In the genomic region with DNA sequence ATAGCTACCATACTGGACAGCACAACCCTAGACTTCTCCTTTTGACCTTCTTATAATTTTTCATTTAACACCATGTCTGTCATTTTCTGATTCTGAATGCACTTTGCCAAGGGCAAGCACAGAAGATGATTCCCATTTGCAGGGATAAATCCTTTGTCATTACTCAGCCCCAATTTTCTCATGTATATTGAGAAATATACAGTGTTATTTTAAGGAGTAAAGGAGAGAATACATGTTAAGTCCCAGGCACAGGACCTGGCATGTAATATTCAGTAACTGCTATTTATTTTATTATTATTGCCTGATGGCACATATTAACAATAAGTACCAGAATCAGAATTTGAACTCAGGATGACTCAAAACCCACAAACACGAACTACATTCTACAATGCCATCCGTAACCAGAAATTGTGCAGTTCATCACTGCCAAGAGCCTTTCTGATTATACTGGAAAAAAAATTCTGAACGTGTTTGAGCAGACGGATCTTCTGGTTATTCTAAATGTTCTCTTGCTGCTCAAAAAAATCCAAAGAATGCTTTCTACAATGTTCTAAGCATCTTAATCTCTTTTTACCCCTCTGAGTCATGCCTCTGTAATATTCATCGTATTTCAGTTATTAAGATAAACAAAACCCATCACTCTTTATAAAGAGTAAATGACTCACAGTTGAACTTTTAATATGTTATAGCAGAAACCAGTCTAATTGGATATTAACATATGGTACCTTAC, we compare ENCODE assay signal across 16 cellular contexts.
DNase-seq lines count a peak whose midpoint lies in the region; ATAC-seq, FAIRE-seq and TF ChIP-seq lines count a peak whose summit lies in the region.
"Had no signal": no experiment of that assay in that cellular context is flagged by ENCODE, and none has a peak within 500 bp of the region (broad histone marks: within the 10 kb centered on the region; RNA-seq: fewer than 3 reads in every experiment).

No MANE protein-coding gene starts in this region.

- FAIRE-seq in astrocyte (lab: Jason Lieb, UNC) (peak; percentile 98), urothelium cell line (lab: Jason Lieb, UNC) (no peak)
- FAIRE-seq: GM12891 had no signal

- peaks cover 5% of the 10 kb centered on the region for H3K36me3 ChIP-seq in astrocyte (ENCODE audit: insufficient read depth, low read length)
- H3K36me3 ChIP-seq in CD8-positive, alpha-beta T cell (ENCODE audit: insufficient read depth, low read length), result no peaks in the 10 kb centered on the region
- H3K36me3 ChIP-seq: WERI-Rb-1 had no signal

- no peaks in the 10 kb centered on the region for H3K9me3 Mint-ChIP-seq in astrocyte (ENCODE audit: unreplicated experiment)
- H3K9me3 Mint-ChIP-seq in CD8-positive, alpha-beta T cell, result no peaks in the 10 kb centered on the region
- H3K9me3 Mint-ChIP-seq: activated naive CD8-positive, alpha-beta T cell treated with anti-CD3 and anti-CD28 coated beads, Interleukin-2, amount 10 ng/mL, durations not matched to agents 7 days and 5 days had no signal

- H3K4me3 ChIP-seq in astrocyte (ENCODE audit: insufficient read depth, low read depth, low read length) (no peak overlapping the region), fibroblast of villous mesenchyme (ENCODE audit: low read depth, low read length) (no peak overlapping the region)
- H3K4me3 ChIP-seq in CD8-positive, alpha-beta T cell (ENCODE audit: low read depth, low read length), result no peak overlapping the region

- intact Hi-C loops in CD8-positive, alpha-beta T cell (cut with DNase I, micrococcal nuclease), result no loop called here

- peak overlapping the region; percentile 73 for H3K27ac ChIP-seq in astrocyte (ENCODE audit: low read depth, low read length)
- H3K27ac ChIP-seq in CD8-positive, alpha-beta T cell (ENCODE audit: low read depth, low read length), result no peak overlapping the region
- H3K27ac ChIP-seq: WERI-Rb-1 had no signal

- H3K9me3 ChIP-seq in astrocyte (ENCODE audit: insufficient read depth, low read depth, low read length), result no peaks in the 10 kb centered on the region
- H3K9me3 ChIP-seq in CD8-positive, alpha-beta T cell (ENCODE audit: low read length), result no peaks in the 10 kb centered on the region

- no peak for TF ChIP-seq CTCF in astrocyte (IDR thresholded peaks at IDR 0.05; ENCODE audit: insufficient read depth, low read depth, low read length)
- TF ChIP-seq CTCF in fibroblast of villous mesenchyme (IDR thresholded peaks at IDR 0.05; ENCODE audit: insufficient read depth, low read depth, low read length), result no peak
- no peak for TF ChIP-seq CTCF in CD8-positive, alpha-beta T cell (IDR thresholded peaks at IDR 0.05)

- H4K20me1 ChIP-seq in astrocyte (ENCODE audit: insufficient read depth, low read length), result no peaks in the 10 kb centered on the region

- peak overlapping the region; percentile 13 for H3K9ac ChIP-seq in astrocyte (ENCODE audit: low read length)

- DNase-seq in HCEC 1CT, result peak; percentile 84
- peak; percentile 86 for DNase-seq in astrocyte (ENCODE audit: low read depth)
- DNase-seq in fibroblast of villous mesenchyme (ENCODE audit: low read depth), result peak; percentile 62
- peak; percentile 2 for DNase-seq in urothelium cell line (ENCODE audit: low spot score)
- DNase-seq in C1 segment of cervical spinal cord (lab: John Stamatoyannopoulos, UW), result no peak
- no peak for DNase-seq in CD8-positive, alpha-beta T cell
- DNase-seq: activated naive CD8-positive, alpha-beta T cell treated with anti-CD3 and anti-CD28 coated beads, Interleukin-2, amount 10 ng/mL, durations not matched to agents 7 days and 5 days; DMS53; MM.1S; NCI-H2107; NK-92 treated with Interleukin-12 subunit alpha and Interleukin-12 subunit beta, amount 100 ng/mL, for 24 hours; stimulated activated CD4-positive, alpha-beta T cell treated with anti-CD3 and anti-CD28 coated beads, Interleukin-12 subunit alpha, Interleukin-12 subunit beta, amount 100 ng/mL, for 4 hours; WERI-Rb-1 had no signal

- no peak overlapping the region for H3K27ac Mint-ChIP-seq in astrocyte (ENCODE audit: unreplicated experiment)
- no peak overlapping the region for H3K27ac Mint-ChIP-seq in CD8-positive, alpha-beta T cell
- H3K27ac Mint-ChIP-seq: activated naive CD8-positive, alpha-beta T cell treated with anti-CD3 and anti-CD28 coated beads, Interleukin-2, amount 10 ng/mL, durations not matched to agents 7 days and 5 days had no signal

- no peak for ATAC-seq in CD8-positive, alpha-beta T cell
- no peak for ATAC-seq in GM19452 (IDR thresholded peaks at IDR 0.05; ENCODE audit: unreplicated experiment)

- H3K4me2 ChIP-seq in astrocyte (ENCODE audit: low read length), result peak overlapping the region; percentile 32

- H2AFZ ChIP-seq in astrocyte (ENCODE audit: low read depth, low read length), result no peak overlapping the region

- H3K27me3 ChIP-seq in astrocyte (ENCODE audit: insufficient read depth, low read length), result no peaks in the 10 kb centered on the region
- no peaks in the 10 kb centered on the region for H3K27me3 ChIP-seq in CD8-positive, alpha-beta T cell (ENCODE audit: insufficient read depth, low read length)

- peaks cover 3% of the 10 kb centered on the region for H3K36me3 Mint-ChIP-seq in astrocyte (ENCODE audit: low read depth, unreplicated experiment)
- no peaks in the 10 kb centered on the region for H3K36me3 Mint-ChIP-seq in CD8-positive, alpha-beta T cell
- H3K36me3 Mint-ChIP-seq: activated naive CD8-positive, alpha-beta T cell treated with anti-CD3 and anti-CD28 coated beads, Interleukin-2, amount 10 ng/mL, durations not matched to agents 7 days and 5 days had no signal

- CTCF ChIA-PET in CD8-positive, alpha-beta T cell (lab: Charles Lee), result no interaction called here

- H3K27me3 Mint-ChIP-seq in astrocyte (ENCODE audit: low read depth, unreplicated experiment), result no peaks in the 10 kb centered on the region
- no peaks in the 10 kb centered on the region for H3K27me3 Mint-ChIP-seq in CD8-positive, alpha-beta T cell (ENCODE audit: low read depth)
- H3K27me3 Mint-ChIP-seq: activated naive CD8-positive, alpha-beta T cell treated with anti-CD3 and anti-CD28 coated beads, Interleukin-2, amount 10 ng/mL, durations not matched to agents 7 days and 5 days had no signal

- H3K4me3 Mint-ChIP-seq in astrocyte (ENCODE audit: unreplicated experiment), result no peak overlapping the region
- no peak overlapping the region for H3K4me3 Mint-ChIP-seq in CD8-positive, alpha-beta T cell
- H3K4me3 Mint-ChIP-seq: activated naive CD8-positive, alpha-beta T cell treated with anti-CD3 and anti-CD28 coated beads, Interleukin-2, amount 10 ng/mL, durations not matched to agents 7 days and 5 days; neural crest cell had no signal

- POLR2A ChIA-PET in CD8-positive, alpha-beta T cell (lab: Charles Lee), result no interaction called here

- H3K4me1 ChIP-seq in astrocyte (ENCODE audit: insufficient read depth, low read length), result peaks cover 16% of the 10 kb centered on the region
- no peaks in the 10 kb centered on the region for H3K4me1 ChIP-seq in CD8-positive, alpha-beta T cell (ENCODE audit: insufficient read depth, low read length)

- H3K79me2 ChIP-seq in astrocyte (ENCODE audit: insufficient read depth, low read length), result no peaks in the 10 kb centered on the region

- peaks cover 5% of the 10 kb centered on the region for H3K4me1 Mint-ChIP-seq in astrocyte (ENCODE audit: low read depth, unreplicated experiment)
- H3K4me1 Mint-ChIP-seq in CD8-positive, alpha-beta T cell (ENCODE audit: low read depth), result no peaks in the 10 kb centered on the region
- H3K4me1 Mint-ChIP-seq: activated naive CD8-positive, alpha-beta T cell treated with anti-CD3 and anti-CD28 coated beads, Interleukin-2, amount 10 ng/mL, durations not matched to agents 7 days and 5 days; neural crest cell had no signal

Comparison
In these comparisons a context has a peak if more than half of its experiments do, and no peak if none do; other contexts are left out.
1. DNase-seq: peak in HCEC 1CT (single experiment), astrocyte (single experiment), fibroblast of villous mesenchyme (single experiment) and urothelium cell line (single experiment); none in C1 segment of cervical spinal cord (0 of 14) and CD8-positive, alpha-beta T cell (0 of 7).